1 cellular context compared by ENCODE assay signal in the genomic region with DNA sequence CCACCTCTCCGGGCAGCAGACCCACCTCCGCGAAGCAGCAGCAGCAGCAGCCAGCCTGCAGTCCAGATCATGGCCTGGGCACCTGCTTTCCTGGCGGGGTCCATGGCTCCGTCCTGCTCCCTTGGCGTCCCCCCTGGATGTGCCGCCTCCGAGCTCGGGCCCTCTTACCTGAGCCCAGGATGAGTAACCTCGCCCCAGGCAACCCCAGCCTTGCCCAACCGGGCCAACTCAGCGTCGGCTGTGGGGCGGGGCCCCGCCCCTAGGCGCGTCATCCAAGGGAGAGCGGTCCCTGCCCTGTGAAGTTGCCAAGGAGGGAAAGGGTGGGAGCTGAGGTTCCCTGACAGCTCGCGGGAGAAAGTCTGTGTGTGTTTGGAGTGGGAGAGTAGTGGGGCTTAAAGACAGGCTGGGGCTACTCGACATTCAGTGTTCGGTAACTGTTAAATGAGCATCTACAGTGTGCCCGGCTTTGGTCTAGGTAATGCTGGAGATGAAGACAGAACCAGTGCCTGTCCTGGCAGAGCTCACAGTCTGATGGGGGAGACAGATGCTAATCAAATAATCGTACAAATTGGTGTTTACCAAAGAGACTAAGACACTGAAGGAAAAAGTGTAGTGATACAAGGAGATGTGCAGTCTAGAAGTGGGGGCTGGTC.
TF ChIP-seq lines count a peak whose summit lies in the region.

A gene (minus strand): TSS at position 141 of the 653 bp plus-strand sequence. CDS start 37 bp downstream, at position 104.

TF ChIP-seq in GM12878, 131 proteins besides CTCF, POLR2A, EP300 and RAD21 (continued from another document):
- TF ChIP-seq BHLHE40 (IDR thresholded peaks at IDR 0.05; ENCODE audit: borderline replicate concordance in 1 of 2, low read depth in 2 of 2, low read length in 1 of 2), result no peak
- TF ChIP-seq SRF (IDR thresholded peaks at IDR 0.05; ENCODE audit: low read depth in 2 of 2, low read length in 2 of 2), result no peak
- no peak for TF ChIP-seq CBFB (IDR thresholded peaks at IDR 0.05; ENCODE audit: low read depth)
- no peak for TF ChIP-seq CBX5 (IDR thresholded peaks at IDR 0.05; ENCODE audit: low read depth)
- no peak for TF ChIP-seq SP1 (IDR thresholded peaks at IDR 0.05; ENCODE audit: low read depth, low read length)
- TF ChIP-seq ASH2L (IDR thresholded peaks at IDR 0.05; ENCODE audit: borderline replicate concordance, low read depth), result no peak
- TF ChIP-seq RFX5 (IDR thresholded peaks at IDR 0.05; ENCODE audit: low read depth, low read length), result no peak
- TF ChIP-seq MYB (IDR thresholded peaks at IDR 0.05; ENCODE audit: borderline replicate concordance, low read depth, low read length), result no peak
- TF ChIP-seq SUPT20H (IDR thresholded peaks at IDR 0.05; ENCODE audit: borderline replicate concordance, control insufficient read depth, low read depth, low read length), result no peak
- no peak for TF ChIP-seq ZNF207 (IDR thresholded peaks at IDR 0.05; ENCODE audit: borderline replicate concordance)
- TF ChIP-seq BMI1 (IDR thresholded peaks at IDR 0.05; ENCODE audit: borderline replicate concordance), result no peak
- TF ChIP-seq, protein P1, sequence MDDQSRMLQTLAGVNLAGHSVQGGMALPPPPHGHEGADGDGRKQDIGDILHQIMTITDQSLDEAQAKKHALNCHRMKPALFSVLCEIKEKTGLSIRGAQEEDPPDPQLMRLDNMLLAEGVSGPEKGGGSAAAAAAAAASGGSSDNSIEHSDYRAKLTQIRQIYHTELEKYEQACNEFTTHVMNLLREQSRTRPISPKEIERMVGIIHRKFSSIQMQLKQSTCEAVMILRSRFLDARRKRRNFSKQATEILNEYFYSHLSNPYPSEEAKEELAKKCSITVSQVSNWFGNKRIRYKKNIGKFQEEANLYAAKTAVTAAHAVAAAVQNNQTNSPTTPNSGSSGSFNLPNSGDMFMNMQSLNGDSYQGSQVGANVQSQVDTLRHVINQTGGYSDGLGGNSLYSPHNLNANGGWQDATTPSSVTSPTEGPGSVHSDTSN (IDR thresholded peaks at IDR 0.05; ENCODE audit: insufficient replicate concordance, low read depth, low read length), result no peak
- TF ChIP-seq RCOR1 (conservative IDR thresholded peaks at IDR 0.05; ENCODE audit: low read depth, low read length), result no peak
- no peak for TF ChIP-seq SPI1 (IDR thresholded peaks at IDR 0.05; ENCODE audit: borderline replicate concordance, insufficient read depth, low read depth, low read length)
- TF ChIP-seq, protein P2, sequence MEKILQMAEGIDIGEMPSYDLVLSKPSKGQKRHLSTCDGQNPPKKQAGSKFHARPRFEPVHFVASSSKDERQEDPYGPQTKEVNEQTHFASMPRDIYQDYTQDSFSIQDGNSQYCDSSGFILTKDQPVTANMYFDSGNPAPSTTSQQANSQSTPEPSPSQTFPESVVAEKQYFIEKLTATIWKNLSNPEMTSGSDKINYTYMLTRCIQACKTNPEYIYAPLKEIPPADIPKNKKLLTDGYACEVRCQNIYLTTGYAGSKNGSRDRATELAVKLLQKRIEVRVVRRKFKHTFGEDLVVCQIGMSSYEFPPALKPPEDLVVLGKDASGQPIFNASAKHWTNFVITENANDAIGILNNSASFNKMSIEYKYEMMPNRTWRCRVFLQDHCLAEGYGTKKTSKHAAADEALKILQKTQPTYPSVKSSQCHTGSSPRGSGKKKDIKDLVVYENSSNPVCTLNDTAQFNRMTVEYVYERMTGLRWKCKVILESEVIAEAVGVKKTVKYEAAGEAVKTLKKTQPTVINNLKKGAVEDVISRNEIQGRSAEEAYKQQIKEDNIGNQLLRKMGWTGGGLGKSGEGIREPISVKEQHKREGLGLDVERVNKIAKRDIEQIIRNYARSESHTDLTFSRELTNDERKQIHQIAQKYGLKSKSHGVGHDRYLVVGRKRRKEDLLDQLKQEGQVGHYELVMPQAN (conservative IDR thresholded peaks at IDR 0.05), result no peak
- no peak for TF ChIP-seq GABPA (IDR thresholded peaks at IDR 0.05; ENCODE audit: low read depth)
- TF ChIP-seq, protein P3, sequence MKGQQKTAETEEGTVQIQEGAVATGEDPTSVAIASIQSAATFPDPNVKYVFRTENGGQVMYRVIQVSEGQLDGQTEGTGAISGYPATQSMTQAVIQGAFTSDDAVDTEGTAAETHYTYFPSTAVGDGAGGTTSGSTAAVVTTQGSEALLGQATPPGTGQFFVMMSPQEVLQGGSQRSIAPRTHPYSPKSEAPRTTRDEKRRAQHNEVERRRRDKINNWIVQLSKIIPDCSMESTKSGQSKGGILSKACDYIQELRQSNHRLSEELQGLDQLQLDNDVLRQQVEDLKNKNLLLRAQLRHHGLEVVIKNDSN (IDR thresholded peaks at IDR 0.05; ENCODE audit: borderline replicate concordance, extremely low read length, insufficient read depth, low read depth, low read length), result no peak
- TF ChIP-seq, protein P4, sequence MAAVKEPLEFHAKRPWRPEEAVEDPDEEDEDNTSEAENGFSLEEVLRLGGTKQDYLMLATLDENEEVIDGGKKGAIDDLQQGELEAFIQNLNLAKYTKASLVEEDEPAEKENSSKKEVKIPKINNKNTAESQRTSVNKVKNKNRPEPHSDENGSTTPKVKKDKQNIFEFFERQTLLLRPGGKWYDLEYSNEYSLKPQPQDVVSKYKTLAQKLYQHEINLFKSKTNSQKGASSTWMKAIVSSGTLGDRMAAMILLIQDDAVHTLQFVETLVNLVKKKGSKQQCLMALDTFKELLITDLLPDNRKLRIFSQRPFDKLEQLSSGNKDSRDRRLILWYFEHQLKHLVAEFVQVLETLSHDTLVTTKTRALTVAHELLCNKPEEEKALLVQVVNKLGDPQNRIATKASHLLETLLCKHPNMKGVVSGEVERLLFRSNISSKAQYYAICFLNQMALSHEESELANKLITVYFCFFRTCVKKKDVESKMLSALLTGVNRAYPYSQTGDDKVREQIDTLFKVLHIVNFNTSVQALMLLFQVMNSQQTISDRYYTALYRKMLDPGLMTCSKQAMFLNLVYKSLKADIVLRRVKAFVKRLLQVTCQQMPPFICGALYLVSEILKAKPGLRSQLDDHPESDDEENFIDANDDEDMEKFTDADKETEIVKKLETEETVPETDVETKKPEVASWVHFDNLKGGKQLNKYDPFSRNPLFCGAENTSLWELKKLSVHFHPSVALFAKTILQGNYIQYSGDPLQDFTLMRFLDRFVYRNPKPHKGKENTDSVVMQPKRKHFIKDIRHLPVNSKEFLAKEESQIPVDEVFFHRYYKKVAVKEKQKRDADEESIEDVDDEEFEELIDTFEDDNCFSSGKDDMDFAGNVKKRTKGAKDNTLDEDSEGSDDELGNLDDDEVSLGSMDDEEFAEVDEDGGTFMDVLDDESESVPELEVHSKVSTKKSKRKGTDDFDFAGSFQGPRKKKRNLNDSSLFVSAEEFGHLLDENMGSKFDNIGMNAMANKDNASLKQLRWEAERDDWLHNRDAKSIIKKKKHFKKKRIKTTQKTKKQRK (IDR thresholded peaks at IDR 0.05; ENCODE audit: low read depth, low read length), result no peak
- no peak for TF ChIP-seq ZNF384 (IDR thresholded peaks at IDR 0.05; ENCODE audit: borderline replicate concordance, low read depth, low read length)
